In genomic region chr12:27523642-27524488, GRCh38 we compare ENCODE assay signal across 8 cellular contexts. TPM values are rescaled to one million over a fixed set of nuclear protein-coding genes. Genes with fewer than 3 reads are reported as not detected.
DNase-seq lines count a peak whose midpoint lies in the region; ATAC-seq and TF ChIP-seq lines count a peak whose summit lies in the region.

Gene PPFIBP1, plus strand, starts transcription at chr12:27524206. Its CDS starts 109,191 bp downstream, at chr12:27633397.

- peak; percentile 73 to 74 for TF ChIP-seq POLR2A in gastroesophageal sphincter (IDR thresholded peaks at IDR 0.05)

- ATAC-seq in gastroesophageal sphincter = peak; percentile 97

- no peaks in the 10 kb centered on the region for H3K9me2 ChIP-seq in SK-N-SH

- no peaks in the 10 kb centered on the region for H3K27me3 ChIP-seq in GM06990 (replicated peaks; ENCODE audit: control insufficient read depth, insufficient read depth, low read length)
- H3K27me3 ChIP-seq in SK-N-SH (ENCODE audit: insufficient read depth) = no peaks in the 10 kb centered on the region
- no peaks in the 10 kb centered on the region for H3K27me3 ChIP-seq in gastroesophageal sphincter

- H3K36me3 Mint-ChIP-seq in HFFc6 (ENCODE audit: low read depth) = peaks cover 19% of the 10 kb centered on the region

- under 1% methylated on average over 30 of the region's 41 CpGs for WGBS in SK-N-SH (ENCODE audit: low lambda C conversion rate)
- 0% methylated on average over 19 of the region's 41 CpGs for WGBS in gastroesophageal sphincter (ENCODE audit: low coverage in 1 of 2), 2 donors

- peaks cover 61% of the 10 kb centered on the region for H3K4me1 Mint-ChIP-seq in HFFc6 (ENCODE audit: low read depth)

- no peaks in the 10 kb centered on the region; the same call in none of the 2 replicates for H3K27me3 Mint-ChIP-seq in HFFc6 (ENCODE audit: insufficient read depth)

- H3K36me3 ChIP-seq in GM06990 (ENCODE audit: control insufficient read depth, insufficient read depth, low read length) (no peaks in the 10 kb centered on the region), SK-N-SH (replicated peaks in 1 of 2; ENCODE audit: control insufficient read depth in 1 of 2, insufficient read depth in 2 of 2, low read length in 1 of 2) (peaks cover 0 to 3% of the 10 kb centered on the region in 2 experiments), gastroesophageal sphincter (no peaks in the 10 kb centered on the region)

- TF ChIP-seq CTCF in GM06990 (IDR thresholded peaks at IDR 0.05; ENCODE audit: insufficient read depth, low read length, poor library complexity, severe bottlenecking) = peak; percentile 36
- TF ChIP-seq CTCF in HFFc6 (IDR thresholded peaks at IDR 0.05) = 0 out of 2 replicates have a peak, but pooled peaks have one; percentile 39
- peak; percentile 30; the same call in 1 of the 2 replicates for TF ChIP-seq CTCF in SK-N-SH (IDR thresholded peaks at IDR 0.05)
- TF ChIP-seq CTCF in gastroesophageal sphincter (IDR thresholded peaks at IDR 0.05) = peak in 3 of 4 experiments; percentile 39 to 52 (median 44)

- H3K4me3 ChIP-seq in GM06990 (replicated peaks; ENCODE audit: low read depth, low read length) (peak within 1 kb of the TSS; percentile 71), SK-N-SH (ENCODE audit: low read depth in 2 of 2, low read length in 1 of 2) (peak within 1 kb of the TSS; percentile 78 to 85), gastroesophageal sphincter (peak within 1 kb of the TSS; percentile 49 to 78)

- H3K9ac ChIP-seq in SK-N-SH = peak within 1 kb of the TSS; percentile 95

- peak within 1 kb of the TSS; percentile 93 to 95 for H3K27ac ChIP-seq in SK-N-SH (ENCODE audit: low read depth in 2 of 2, low read length in 1 of 2)
- peak within 1 kb of the TSS; percentile 72 to 95 (median 92) for H3K27ac ChIP-seq in gastroesophageal sphincter

- H3K79me2 ChIP-seq in SK-N-SH (ENCODE audit: insufficient read depth) = peaks cover 54% of the 10 kb centered on the region

- H3F3A ChIP-seq in SK-N-SH (replicated peaks; ENCODE audit: insufficient read depth) = peaks cover 14% of the 10 kb centered on the region

- no peaks in the 10 kb centered on the region for H3K9me3 Mint-ChIP-seq in HFFc6

- H3K4me2 ChIP-seq in SK-N-SH = peak within 1 kb of the TSS; percentile 87

- CTCF ChIA-PET in SK-N-SH (lab: Yijun Ruan, JAX) = interaction anchor here (0.6 to 1.8 kb wide), 9 partner anchors 9 to 128 kb away, joined by 3 to 5 read pairs (median 3); no protein-coding TSS in a partner anchor

- peak within 1 kb of the TSS; percentile 94 for H3K4me3 Mint-ChIP-seq in HFFc6

- H3K4me1 ChIP-seq in SK-N-SH (ENCODE audit: control insufficient read depth in 1 of 2, insufficient read depth in 2 of 2, low read depth in 1 of 2, low read length in 1 of 2) (peaks cover 17 to 34% of the 10 kb centered on the region in 2 experiments; a peak in 3 of 4 replicates), gastroesophageal sphincter (peaks cover 4 to 54% (median 5%) of the 10 kb centered on the region in 3 donors)

- TF ChIP-seq RAD21 in SK-N-SH (IDR thresholded peaks at IDR 0.05; ENCODE audit: low read length) = no peak

- H3K9me3 ChIP-seq in SK-N-SH (no peaks in the 10 kb centered on the region), gastroesophageal sphincter (no peaks in the 10 kb centered on the region)

- POLR2A ChIA-PET in SK-N-SH (lab: Yijun Ruan, JAX) = interaction anchor here (1.0 kb wide), 1 partner anchor 15 kb away, joined by 3 read pairs; no protein-coding TSS in a partner anchor

- peaks cover 18% of the 10 kb centered on the region for H4K20me1 ChIP-seq in SK-N-SH (ENCODE audit: insufficient read depth)

- TF ChIP-seq EP300 in SK-N-SH (IDR thresholded peaks at IDR 0.05; ENCODE audit: borderline replicate concordance in 1 of 2, low read depth in 1 of 2, low read length in 1 of 2) (no peak), gastroesophageal sphincter (IDR thresholded peaks at IDR 0.05) (no peak)

- H3K27ac Mint-ChIP-seq in HFFc6 = peak within 1 kb of the TSS; percentile 85

- H2AFZ ChIP-seq in SK-N-SH (ENCODE audit: low read depth) = peak within 1 kb of the TSS; percentile 68

- DNase-seq in GM06990 (ENCODE audit: extremely low read depth, insufficient read length) (peak; percentile 99), HFFc6 (peak; percentile 99), NCI-H1048 (lab: John Stamatoyannopoulos, UW) (peak; percentile 94), SK-N-SH (peak; percentile 94), non-pigmented ciliary epithelial cell (ENCODE audit: low read depth) (peak; percentile 91), superior temporal gyrus (ENCODE audit: extremely low spot score) (peak; percentile 98)
- DNase-seq in activated naive CD4-positive, alpha-beta T cell treated with anti-CD3 and anti-CD28 coated beads, Interleukin-2, amount 50 U/mL, for 16 hours = peak; percentile 98

TF ChIP-seq in SK-N-SH, 30 proteins besides CTCF, POLR2A, EP300 and RAD21 (continues in another document):
- no peak for TF ChIP-seq GATA2 (CRISPR knock-in tag; IDR thresholded peaks at IDR 0.05)
- TF ChIP-seq TEAD4 (IDR thresholded peaks at IDR 0.05; ENCODE audit: borderline replicate concordance, insufficient read depth) = no peak; the same call in none of the 2 replicates
- no peak for TF ChIP-seq USF2 (IDR thresholded peaks at IDR 0.05; ENCODE audit: borderline replicate concordance, low read depth, low read length)
- TF ChIP-seq JUND (IDR thresholded peaks at IDR 0.05) = no peak
- TF ChIP-seq POLR2AphosphoS5 (IDR thresholded peaks at IDR 0.05; ENCODE audit: low read depth, low read length) = peak; percentile 90
- TF ChIP-seq NRF1 (IDR thresholded peaks at IDR 0.05; ENCODE audit: low read depth, low read length) = peak; percentile 39; the same call in 1 of the 2 replicates
- TF ChIP-seq TCF12 (IDR thresholded peaks at IDR 0.05) = no peak
- TF ChIP-seq GABPA (IDR thresholded peaks at IDR 0.05; ENCODE audit: low read depth) = peak; percentile 56
- TF ChIP-seq PBX3 (IDR thresholded peaks at IDR 0.05) = peak; percentile 99
- peak; percentile 70; the same call in 1 of the 2 replicates for TF ChIP-seq SIN3A (IDR thresholded peaks at IDR 0.05; ENCODE audit: borderline replicate concordance, low read depth, low read length)
- TF ChIP-seq CHD2 (IDR thresholded peaks at IDR 0.05; ENCODE audit: low read length, partially characterized antibody) = peak; percentile 62
- TF ChIP-seq MXI1 (IDR thresholded peaks at IDR 0.05; ENCODE audit: low read depth, low read length) = peak; percentile 87
- no peak for TF ChIP-seq FOSL2 (IDR thresholded peaks at IDR 0.05; ENCODE audit: borderline replicate concordance, low read depth)
- no peak for TF ChIP-seq ZBTB33 (IDR thresholded peaks at IDR 0.05; ENCODE audit: borderline replicate concordance, low read depth)
- TF ChIP-seq MEF2A (IDR thresholded peaks at IDR 0.05; ENCODE audit: borderline replicate concordance, low read depth) = no peak
- TF ChIP-seq USF1 (IDR thresholded peaks at IDR 0.05; ENCODE audit: borderline replicate concordance, low read depth) = no peak
- peak; percentile 43 for TF ChIP-seq MAX (IDR thresholded peaks at IDR 0.05; ENCODE audit: low read depth)
- peak; percentile 84 for TF ChIP-seq TAF1 (IDR thresholded peaks at IDR 0.05; ENCODE audit: borderline replicate concordance, low read depth, low read length)

RNA-seq across cellular contexts. Expression of gene PPFIBP1, which starts in this region (rescaled TPM):
- total RNA-seq in HFFc6 (2021; fragmentation: NEBNext Ultra II Directional; extraction: Animal tissue kit (Norgen Biotek cat#: 25700)) = 100 to 1,000 TPM in 2 of 6 experiments, 10 to 100 TPM in 4; 79.1 to 104 (median 92.0) TPM
- 55.0 and 74.3 TPM in 2 replicates for polyA plus RNA-seq in SK-N-SH (2012; rRNA removed)
- polyA plus RNA-seq in SK-N-SH (2012; cell fraction: cytosol; rRNA removed) = 60.6 and 69.2 TPM in 2 replicates
- 89.8 and 149 TPM in 2 replicates for polyA plus RNA-seq in SK-N-SH (2012; cell fraction: nucleus; rRNA removed)
- 10 to 100 TPM; 70.7 to 78.7 (median 72.5) TPM for total RNA-seq in gastroesophageal sphincter

Comparison
In these comparisons a context has a peak if more than half of its experiments do, and no peak if none do; other contexts are left out.
1. Peak in every context shown above with its lines: DNase-seq, ATAC-seq, H3K4me3 ChIP-seq and H3K27ac ChIP-seq.